8 cellular contexts compared by ENCODE assay signal in the genomic region with DNA sequence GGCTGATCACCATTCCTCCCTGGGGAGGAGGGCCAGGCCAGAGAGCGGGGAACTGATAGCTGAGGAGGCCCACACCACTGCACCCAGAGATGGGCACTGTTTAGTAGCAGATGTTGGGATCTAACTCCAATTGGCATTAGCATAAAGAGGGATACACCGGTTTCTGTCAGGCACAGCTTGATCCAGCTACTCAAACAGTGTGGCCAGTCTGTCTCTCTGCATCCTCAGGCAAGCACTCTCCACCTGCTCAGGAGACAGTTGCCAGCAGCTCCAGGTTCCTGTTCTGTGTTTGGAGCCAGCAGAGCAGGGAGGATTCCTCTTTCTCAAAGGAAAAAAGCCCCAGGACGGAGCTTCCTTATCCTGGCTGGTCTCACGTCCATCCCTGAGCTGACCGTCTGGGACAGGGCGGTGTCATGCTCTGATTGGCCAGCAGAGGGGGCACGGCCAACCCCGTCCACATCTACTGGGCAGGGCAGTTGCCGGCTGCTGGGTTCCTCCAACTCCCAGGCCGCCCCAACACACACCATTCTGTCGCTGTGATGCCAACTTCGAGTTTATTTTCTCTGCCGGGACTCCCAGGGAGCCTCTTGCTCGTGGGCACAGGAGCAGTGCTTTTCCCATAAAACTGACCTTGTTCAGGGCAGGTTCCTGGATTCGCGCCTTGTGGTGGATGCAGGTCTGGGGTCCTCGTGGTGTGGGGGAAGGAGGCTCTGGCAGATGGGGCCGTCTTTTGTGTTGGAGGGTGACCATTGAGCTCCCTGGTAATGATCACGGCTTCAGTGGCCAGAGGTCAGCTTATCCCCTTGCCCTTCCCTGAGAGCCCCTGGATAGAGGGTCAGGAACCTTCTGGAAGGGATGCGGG. TPM values are rescaled to one million over a fixed set of nuclear protein-coding genes. Genes with fewer than 3 reads are reported as not detected.
DNase-seq lines count a peak whose midpoint lies in the region; ATAC-seq, FAIRE-seq and TF ChIP-seq lines count a peak whose summit lies in the region.

No MANE protein-coding gene starts in this region.

- no peaks in the 10 kb centered on the region for H3F3A ChIP-seq in PC-9 (ENCODE audit: insufficient read depth, low read depth)

- H3K23ac ChIP-seq in mesendoderm (ENCODE audit: low read length) = no peak overlapping the region

- FAIRE-seq in A549 (lab: Jason Lieb, UNC) = peak; percentile 36

- no peaks in the 10 kb centered on the region for H3K9me2 ChIP-seq in PC-9 (ENCODE audit: insufficient read depth)

- no peak overlapping the region for H3K4me3 Mint-ChIP-seq in endothelial cell (ENCODE audit: unreplicated experiment)

- intact Hi-C loops in PC-9 (cut with micrococcal nuclease; ENCODE audit: unreplicated experiment) = loop anchor here (2.0 kb wide), 1 partner anchor 241 kb away; no protein-coding TSS in a partner anchor
- intact Hi-C loops in vagina (cut with DNase I) = no loop called here

- H3K56ac ChIP-seq in mesendoderm (ENCODE audit: low read length) = no peak overlapping the region

- H3K4ac ChIP-seq in mesendoderm (ENCODE audit: low read depth, low read length) = no peak overlapping the region

- no peak overlapping the region for H3K4me2 ChIP-seq in A549
- no peak overlapping the region for H3K4me2 ChIP-seq in PC-9
- no peak overlapping the region for H3K4me2 ChIP-seq in mesendoderm (ENCODE audit: low read length)

- POLR2A ChIA-PET in A549 (lab: Yijun Ruan, JAX) = no interaction called here
- POLR2A ChIA-PET in PC-9 (lab: Charles Lee; ENCODE audit: unreplicated experiment) = interaction anchor here (0.6 kb wide), 1 partner anchor 280 kb away, joined by 3 read pairs; no protein-coding TSS in a partner anchor

- in situ Hi-C loops in G401 (cut with HindIII; ENCODE audit: low sequenced_read_pairs) = no loop called here

- no peaks in the 10 kb centered on the region for H3K36me3 ChIP-seq in PC-9 (ENCODE audit: low read depth)
- peaks cover 8% of the 10 kb centered on the region for H3K36me3 ChIP-seq in mesendoderm (ENCODE audit: control insufficient read depth, insufficient read depth, low read length)
- H3K36me3 ChIP-seq in vagina = peaks cover 0 to 4% of the 10 kb centered on the region in 2 donors

- TF ChIP-seq CTCF in A549 (IDR thresholded peaks at IDR 0.05) = peak; percentile 59
- peak; percentile 80 for TF ChIP-seq CTCF in PC-9 (conservative IDR thresholded peaks at IDR 0.05)
- peak; percentile 82 for TF ChIP-seq CTCF in endothelial cell (IDR thresholded peaks at IDR 0.05; ENCODE audit: unreplicated experiment)
- TF ChIP-seq CTCF in vagina (IDR thresholded peaks at IDR 0.05) = peak; percentile 59 to 73 (median 70)

- H2BK120ac ChIP-seq in mesendoderm (ENCODE audit: low read depth, low read length) = no peak overlapping the region

- H3K27me3 ChIP-seq in PC-9 (ENCODE audit: insufficient read depth, low read depth) (peaks cover 58% of the 10 kb centered on the region), mesendoderm (ENCODE audit: insufficient read depth, low read length, poor library complexity) (no peaks in the 10 kb centered on the region), vagina (no peaks in the 10 kb centered on the region)

- H3K9me3 Mint-ChIP-seq in endothelial cell (ENCODE audit: unreplicated experiment) = no peaks in the 10 kb centered on the region

- H3K27ac ChIP-seq in A549 = peak overlapping the region; percentile 17 to 64; a peak in 3 of 6 replicates
- no peak overlapping the region for H3K27ac ChIP-seq in PC-9
- no peak overlapping the region for H3K27ac ChIP-seq in mesendoderm (ENCODE audit: low read depth, low read length)
- peak overlapping the region; percentile 59 for H3K27ac ChIP-seq in vagina

- H2AK5ac ChIP-seq in mesendoderm (ENCODE audit: low read length) = no peak overlapping the region

- DNase-seq in A549 (ENCODE audit: low read depth in 1 of 2, low spot score in 1 of 2) = peak; percentile 59 to 82
- peak; percentile 58 for DNase-seq in G401 (ENCODE audit: low spot score)
- DNase-seq in PC-9 = peak in 1 of 2 experiments; percentile 73
- DNase-seq in endothelial cell (ENCODE audit: low spot score) = peak; percentile 86
- DNase-seq in mesendoderm = peak; percentile 67
- no peak for DNase-seq in vagina (ENCODE audit: extremely low spot score in 2 of 2)
- DNase-seq in NCI-H1092 (lab: John Stamatoyannopoulos, UW) = no peak

- no peak overlapping the region for H4K5ac ChIP-seq in mesendoderm (ENCODE audit: low read length)

- H3K79me1 ChIP-seq in mesendoderm (ENCODE audit: low read length) = peaks cover 32% of the 10 kb centered on the region

- no peak overlapping the region for H3K9ac ChIP-seq in mesendoderm (ENCODE audit: low read length)

- no peak for TF ChIP-seq EP300 in A549 (IDR thresholded peaks at IDR 0.05)

- H3K79me2 ChIP-seq in PC-9 (ENCODE audit: low read depth) = no peaks in the 10 kb centered on the region
- H3K79me2 ChIP-seq in mesendoderm (ENCODE audit: control insufficient read depth, insufficient read depth, low read length) = peaks cover 10% of the 10 kb centered on the region

- peaks cover 10% of the 10 kb centered on the region for H3K4me1 ChIP-seq in A549
- H3K4me1 ChIP-seq in PC-9 (replicated peaks; ENCODE audit: insufficient read depth) = no peaks in the 10 kb centered on the region
- H3K4me1 ChIP-seq in mesendoderm (ENCODE audit: control insufficient read depth, low read depth, low read length) = no peaks in the 10 kb centered on the region
- H3K4me1 ChIP-seq in vagina = peaks cover 55% of the 10 kb centered on the region

- H4K20me1 ChIP-seq in PC-9 (ENCODE audit: insufficient read depth) = no peaks in the 10 kb centered on the region

- 34% methylated on average over 18 of the region's 20 CpGs for WGBS in A549 (ENCODE audit: missing lambda C conversion rate)
- no CpG with 5 or more reads among the region's 20 CpGs for WGBS in mesendoderm (ENCODE audit: extremely low coverage, insufficient coverage, low lambda C conversion rate)

- CTCF ChIA-PET in A549 (lab: Yijun Ruan, JAX) (interaction anchor here (0.6 to 6.7 kb wide), 41 partner anchors 9 to 499 kb away, joined by 3 to 70 read pairs (median 4); no protein-coding TSS in a partner anchor), PC-9 (lab: Charles Lee) (interaction anchor here (0.6 to 1.2 kb wide), 4 partner anchors 9 to 841 kb away, joined by 3 read pairs; no protein-coding TSS in a partner anchor)

- H2BK5ac ChIP-seq in mesendoderm (ENCODE audit: low read length) = no peak overlapping the region

- peak; percentile 42 to 44 for TF ChIP-seq RAD21 in A549 (conservative IDR thresholded peaks at IDR 0.05 in 1 of 2, IDR thresholded peaks at IDR 0.05 in 1 of 2)

- TF ChIP-seq POLR2A in A549 (IDR thresholded peaks at IDR 0.05; ENCODE audit: low read length) (no peak), vagina (IDR thresholded peaks at IDR 0.05) (no peak)

- H3K27me3 Mint-ChIP-seq in endothelial cell (ENCODE audit: unreplicated experiment) = peaks cover 1% of the 10 kb centered on the region

- H3K36me3 Mint-ChIP-seq in endothelial cell (ENCODE audit: low read depth, unreplicated experiment) = no peaks in the 10 kb centered on the region

- BruUV-seq in PC-9 (replicated peaks; lab: Mats Ljungman, UMichigan) = no TSS peak

- no peak overlapping the region for H2AFZ ChIP-seq in PC-9

- no peak overlapping the region for H4K8ac ChIP-seq in mesendoderm (ENCODE audit: low read depth, low read length)

- ATAC-seq in A549 (peak; percentile 89 to 98), GM21737 (IDR thresholded peaks at IDR 0.05; ENCODE audit: unreplicated experiment) (no peak)

- H3K4me1 Mint-ChIP-seq in endothelial cell (ENCODE audit: unreplicated experiment) = peaks cover 3% of the 10 kb centered on the region

- H3K4me3 ChIP-seq in A549 (no peak overlapping the region), PC-9 (no peak overlapping the region), mesendoderm (ENCODE audit: low read length) (no peak overlapping the region), vagina (no peak overlapping the region)

- no peak overlapping the region for H3K18ac ChIP-seq in mesendoderm (ENCODE audit: low read length)

- H3K9me3 ChIP-seq in A549 (no peaks in the 10 kb centered on the region), PC-9 (ENCODE audit: insufficient read depth, low read depth) (no peaks in the 10 kb centered on the region), vagina (no peaks in the 10 kb centered on the region)

- H3K27ac Mint-ChIP-seq in endothelial cell (ENCODE audit: unreplicated experiment) = no peak overlapping the region

- no peak overlapping the region for H2BK15ac ChIP-seq in mesendoderm (replicated peaks; ENCODE audit: low read depth)

TF ChIP-seq in A549, 52 proteins besides CTCF, POLR2A, EP300 and RAD21:
- TF ChIP-seq SREBF2 (IDR thresholded peaks at IDR 0.05) (no peak), ZFP36 (IDR thresholded peaks at IDR 0.05; ENCODE audit: borderline replicate concordance, partially characterized antibody) (no peak), FOXS1 (CRISPR knock-in tag; IDR thresholded peaks at IDR 0.05) (no peak), SMC3 (IDR thresholded peaks at IDR 0.05) (peak; percentile 55)

RNA-seq across cellular contexts. Expression of gene COL5A1, which starts 47.9 kb away (rescaled TPM):
- polyA plus RNA-seq in A549 (2011; rRNA removed) (15.2 and 16.1 TPM in 2 replicates), A549 (2017; fragmentation: RNase III; extraction: RNeasy Plus Mini Kit Qiagen cat#74134 plus additional on column Dnase treatment) (50.7 to 72.3 TPM (median 67.5 TPM) in 3 replicates)
- 19.4 and 22.8 TPM in 2 replicates for polyA plus RNA-seq in A549 (2012; cell fraction: cytosol; rRNA removed)
- polyA plus RNA-seq in A549 (2012; cell fraction: nucleus; rRNA removed) = 109 and 117 TPM in 2 replicates
- 18.7 and 27.1 TPM in 2 replicates for polyA minus RNA-seq in A549 (2011; rRNA and poly(A)+ RNA removed)
- 0.37 and 0.58 TPM in 2 replicates for total RNA-seq in G401 (2014; rRNA removed; shearing (Covaris generic))
- total RNA-seq in PC-9 (2021) (15.2 and 32.8 TPM in 2 replicates), endothelial cell (ENCODE audit: unreplicated experiment) (24.3 TPM), vagina (36.6 TPM)
- 23.5 TPM for polyA plus RNA-seq in mesendoderm (2013, experiment 1 of 2)
- polyA plus RNA-seq in mesendoderm (2013, experiment 2 of 2) = 21.5 TPM

Comparison
In these comparisons a context has a peak if more than half of its experiments do, and no peak if none do; other contexts are left out.
1. DNase-seq: peak in A549 (2 of 2), G401 (single experiment), endothelial cell (single experiment) and mesendoderm (single experiment); none in vagina (0 of 2) and NCI-H1092 (single experiment).
2. H3K27ac ChIP-seq: peak in A549 (2 of 2) and vagina (single experiment); none in PC-9 (single experiment) and mesendoderm (single experiment).
3. RNA of gene COL5A1, which starts 47.9 kb away (total RNA-seq): 36.6 TPM in vagina (single experiment), 24.3 TPM in endothelial cell (single experiment) and 15.2 to 32.8 TPM in PC-9; 0.37 to 0.58 TPM in G401; every median in the first group is over 10 times any median in the second.
4. Peak in every context shown above with its lines, with median percentiles within 50 percentile points of each other: CTCF ChIP-seq.